Comparison of ENCODE assay signal across 8 cellular contexts in genomic region chr13:19927117-19927734, GRCh38. TPM values are rescaled to one million over a fixed set of nuclear protein-coding genes. Genes with fewer than 3 reads are reported as not detected.
A peak's percentile ranks its signal among the peaks of the same experiment; 100 is the strongest.
DNase-seq lines count a peak whose midpoint lies in the region; ATAC-seq and TF ChIP-seq lines count a peak whose summit lies in the region.

No MANE protein-coding gene starts in this region.

- no peak for ATAC-seq in activated T-helper 17 cell treated with anti-CD3 and anti-CD28 coated beads, Interleukin-2, amount 50 U/mL, for 72 hours (replicated peaks)
- no peak for ATAC-seq in activated T-cell treated with anti-CD3 and anti-CD28 coated beads, Interleukin-2, amount 50 U/mL, for 72 hours (replicated peaks in 1 of 2)

- DNase-seq in DMS53 (lab: John Stamatoyannopoulos, UW) (peak; percentile 68), M059J (ENCODE audit: low read depth) (peak; percentile 44), medulla oblongata (ENCODE audit: extremely low spot score) (peak; percentile 26), C1 segment of cervical spinal cord (lab: John Stamatoyannopoulos, UW) (no peak)
- DNase-seq in activated T-cell treated with anti-CD3 and anti-CD28 coated beads, Interleukin-2, amount 50 U/mL, for 72 hours, result no peak
- no peak for DNase-seq in effector CD8-positive, alpha-beta T cell (lab: John Stamatoyannopoulos, UW)

- H3K36me3 Mint-ChIP-seq in brain, result no peaks in the 10 kb centered on the region
- no peaks in the 10 kb centered on the region for H3K36me3 Mint-ChIP-seq in activated T-helper 17 cell treated with anti-CD3 and anti-CD28 coated beads, Interleukin-2, amount 50 U/mL, for 72 hours (ENCODE audit: low read depth)
- H3K36me3 Mint-ChIP-seq in activated T-cell treated with anti-CD3 and anti-CD28 coated beads, Interleukin-2, amount 50 U/mL, for 72 hours (ENCODE audit: insufficient read depth in 2 of 2), result no peaks in the 10 kb centered on the region

- no peak overlapping the region for H3K27ac Mint-ChIP-seq in brain
- H3K27ac Mint-ChIP-seq in activated T-helper 17 cell treated with anti-CD3 and anti-CD28 coated beads, Interleukin-2, amount 50 U/mL, for 72 hours, result no peak overlapping the region
- H3K27ac Mint-ChIP-seq in activated T-cell treated with anti-CD3 and anti-CD28 coated beads, Interleukin-2, amount 50 U/mL, for 72 hours, result no peak overlapping the region

- peak; percentile 47 to 68 for TF ChIP-seq CTCF in brain (conservative IDR thresholded peaks at IDR 0.05)

- no peaks in the 10 kb centered on the region for H3K9me3 Mint-ChIP-seq in brain
- H3K9me3 Mint-ChIP-seq in activated T-helper 17 cell treated with anti-CD3 and anti-CD28 coated beads, Interleukin-2, amount 50 U/mL, for 72 hours, result no peaks in the 10 kb centered on the region
- H3K9me3 Mint-ChIP-seq in activated T-cell treated with anti-CD3 and anti-CD28 coated beads, Interleukin-2, amount 50 U/mL, for 72 hours, result no peaks in the 10 kb centered on the region

- no peak overlapping the region for H3K4me3 Mint-ChIP-seq in brain
- H3K4me3 Mint-ChIP-seq in activated T-helper 17 cell treated with anti-CD3 and anti-CD28 coated beads, Interleukin-2, amount 50 U/mL, for 72 hours, result no peak overlapping the region
- H3K4me3 Mint-ChIP-seq in activated T-cell treated with anti-CD3 and anti-CD28 coated beads, Interleukin-2, amount 50 U/mL, for 72 hours, result no peak overlapping the region

- H3K27me3 Mint-ChIP-seq in brain, result no peaks in the 10 kb centered on the region
- no peaks in the 10 kb centered on the region for H3K27me3 Mint-ChIP-seq in activated T-helper 17 cell treated with anti-CD3 and anti-CD28 coated beads, Interleukin-2, amount 50 U/mL, for 72 hours
- no peaks in the 10 kb centered on the region for H3K27me3 Mint-ChIP-seq in activated T-cell treated with anti-CD3 and anti-CD28 coated beads, Interleukin-2, amount 50 U/mL, for 72 hours (ENCODE audit: low read depth)

- no peaks in the 10 kb centered on the region for H3K4me1 Mint-ChIP-seq in brain
- no peaks in the 10 kb centered on the region for H3K4me1 Mint-ChIP-seq in activated T-helper 17 cell treated with anti-CD3 and anti-CD28 coated beads, Interleukin-2, amount 50 U/mL, for 72 hours
- H3K4me1 Mint-ChIP-seq in activated T-cell treated with anti-CD3 and anti-CD28 coated beads, Interleukin-2, amount 50 U/mL, for 72 hours (ENCODE audit: low read depth), result no peaks in the 10 kb centered on the region

RNA-seq across cellular contexts. Expression of gene ZMYM2, which starts 31.3 kb away (rescaled TPM):
- 14.8 and 22.1 TPM in 2 replicates for total RNA-seq in M059J (2014; rRNA removed; shearing (Covaris generic))
- polyA plus RNA-seq in brain (ENCODE audit: insufficient read depth, low read depth, low replicate concordance), result 12.8 TPM
- 100 to 1,000 TPM in 1 of 2 donors, 10 to 100 TPM in 1; 42.4 to 106 TPM for total RNA-seq in activated T-helper 17 cell treated with anti-CD3 and anti-CD28 coated beads, Interleukin-2, amount 50 U/mL, for 72 hours
- total RNA-seq in activated T-cell treated with anti-CD3 and anti-CD28 coated beads, Interleukin-2, amount 50 U/mL, for 72 hours, result 100 to 1,000 TPM in 1 of 2 donors, 10 to 100 TPM in 1; 86.4 to 103 TPM

Comparison
In these comparisons a context has a peak if more than half of its experiments do, and no peak if none do; other contexts are left out.
1. DNase-seq: peak in DMS53 (single experiment), M059J (single experiment) and medulla oblongata (single experiment); none in C1 segment of cervical spinal cord (0 of 14), activated T-cell treated with anti-CD3 and anti-CD28 coated beads, Interleukin-2, amount 50 U/mL, for 72 hours (0 of 2) and effector CD8-positive, alpha-beta T cell (single experiment).